In the genomic region with DNA sequence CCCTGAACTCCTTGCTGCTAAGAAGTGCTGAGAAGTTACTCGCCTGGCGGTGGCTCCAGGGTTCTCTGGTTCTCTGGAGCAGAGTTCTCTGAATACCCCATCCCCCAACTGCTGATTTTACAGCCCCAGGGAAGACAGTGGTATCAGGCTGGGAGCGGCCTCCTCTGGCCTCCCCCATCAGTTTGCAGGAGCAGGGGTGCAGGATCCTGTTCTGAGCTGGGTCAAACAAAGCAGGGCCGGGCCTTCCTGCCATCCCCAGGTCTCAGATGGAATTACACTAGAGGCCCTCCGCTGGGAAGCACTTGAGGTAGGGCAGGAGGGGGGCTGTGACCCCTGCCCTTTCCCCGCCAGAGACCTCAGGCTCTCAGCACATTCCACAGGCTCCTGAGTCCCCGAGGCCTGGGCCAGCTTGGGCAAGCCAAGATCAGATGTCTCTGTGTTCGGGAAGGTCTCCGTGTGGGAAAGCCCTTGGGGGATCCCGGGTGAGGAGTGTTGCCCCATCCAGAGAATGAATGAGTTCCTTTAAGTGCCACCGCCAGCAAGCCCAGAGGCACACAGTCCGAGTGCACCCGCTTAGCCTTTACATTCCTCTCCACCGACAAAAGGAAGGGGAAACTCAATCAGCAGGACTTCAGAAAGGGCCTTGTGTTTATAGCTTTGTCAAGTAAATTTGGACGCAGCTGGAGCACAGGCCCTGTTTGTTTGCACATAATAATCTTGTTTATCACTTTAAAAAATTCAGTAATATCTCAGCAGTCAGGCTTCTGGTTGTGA, we compare ENCODE assay signal across 11 cellular contexts.
A peak's percentile ranks its signal among the peaks of the same experiment; 100 is the strongest.
DNase-seq lines count a peak whose midpoint lies in the region; TF ChIP-seq lines count a peak whose summit lies in the region.
"Had no signal": no experiment of that assay in that cellular context is flagged by ENCODE, and none has a peak within 500 bp of the region (broad histone marks: within the 10 kb centered on the region; RNA-seq: fewer than 3 reads in every experiment).

No MANE protein-coding gene starts in this region.

- no peak overlapping the region for H3K4me3 ChIP-seq in GM23248
- H3K4me3 ChIP-seq in adipocyte (ENCODE audit: low read length), result no peak overlapping the region
- no peak overlapping the region for H3K4me3 ChIP-seq in left ventricle myocardium inferior

- TF ChIP-seq CTCF in left ventricle myocardium inferior (IDR thresholded peaks at IDR 0.05; ENCODE audit: borderline replicate concordance), result no peak

- H3K4me1 ChIP-seq in GM23248 (ENCODE audit: insufficient read depth) (peaks cover 11% of the 10 kb centered on the region), adipocyte (ENCODE audit: control insufficient read depth, insufficient read depth, low read length) (peaks cover 40% of the 10 kb centered on the region), left ventricle myocardium inferior (peaks cover 48% of the 10 kb centered on the region)

- H3K9me3 ChIP-seq in GM23248 (ENCODE audit: low read depth) (no peaks in the 10 kb centered on the region), adipocyte (ENCODE audit: control insufficient read depth, low read length) (no peaks in the 10 kb centered on the region), left ventricle myocardium inferior (replicated peaks) (no peaks in the 10 kb centered on the region)

- no peaks in the 10 kb centered on the region for H3K9me2 ChIP-seq in GM23248 (ENCODE audit: insufficient read depth)

- no peak overlapping the region for H2AFZ ChIP-seq in GM23248

- H3K9ac ChIP-seq in GM23248 (no peak overlapping the region), adipocyte (ENCODE audit: low read length) (peak overlapping the region; percentile 43)

- H3K27me3 ChIP-seq in GM23248 (replicated peaks; ENCODE audit: insufficient read depth) (no peaks in the 10 kb centered on the region), adipocyte (replicated peaks; ENCODE audit: control insufficient read depth, insufficient read depth, low read length) (no peaks in the 10 kb centered on the region), left ventricle myocardium inferior (ENCODE audit: low read depth) (no peaks in the 10 kb centered on the region)

- H3K4me3 Mint-ChIP-seq in activated naive CD4-positive, alpha-beta T cell treated with anti-CD3 and anti-CD28 coated beads, Interleukin-2, amount 10 ng/mL, durations not matched to agents 7 days and 5 days, result no peak overlapping the region
- H3K4me3 Mint-ChIP-seq: activated CD4-positive, alpha-beta T cell treated with anti-CD3 and anti-CD28 coated beads for 36 hours; naive thymus-derived CD4-positive, alpha-beta T cell had no signal

- peaks cover 17% of the 10 kb centered on the region for H3F3A ChIP-seq in GM23248 (ENCODE audit: insufficient read depth)

- H3K27ac Mint-ChIP-seq in activated naive CD4-positive, alpha-beta T cell treated with anti-CD3 and anti-CD28 coated beads, Interleukin-2, amount 10 ng/mL, durations not matched to agents 7 days and 5 days, result no peak overlapping the region
- H3K27ac Mint-ChIP-seq: activated CD4-positive, alpha-beta T cell treated with anti-CD3 and anti-CD28 coated beads for 36 hours; naive thymus-derived CD4-positive, alpha-beta T cell had no signal

- H3K27ac ChIP-seq in GM23248, result no peak overlapping the region
- peak overlapping the region; percentile 82 for H3K27ac ChIP-seq in left ventricle myocardium inferior (replicated peaks)

- no peaks in the 10 kb centered on the region for H3K9me3 Mint-ChIP-seq in activated naive CD4-positive, alpha-beta T cell treated with anti-CD3 and anti-CD28 coated beads, Interleukin-2, amount 10 ng/mL, durations not matched to agents 7 days and 5 days
- H3K9me3 Mint-ChIP-seq: naive thymus-derived CD4-positive, alpha-beta T cell had no signal

- WGBS in GM23248 (ENCODE audit: low coverage in 1 of 2, low lambda C conversion rate in 2 of 2, missing lambda C conversion rate in 2 of 2), 2 experiments, result 78 to 81% methylated on average over 15 of the region's 15 CpGs

- in situ Hi-C loops in GM23248 (cut with MboI), result no loop called here

- peaks cover 13% of the 10 kb centered on the region for H3K4me1 Mint-ChIP-seq in activated naive CD4-positive, alpha-beta T cell treated with anti-CD3 and anti-CD28 coated beads, Interleukin-2, amount 10 ng/mL, durations not matched to agents 7 days and 5 days

- no peak overlapping the region for H3K4me2 ChIP-seq in GM23248 (ENCODE audit: unreplicated experiment)

- no peaks in the 10 kb centered on the region for H4K20me1 ChIP-seq in GM23248 (ENCODE audit: insufficient read depth)

- CTCF ChIA-PET in activated naive CD4-positive, alpha-beta T cell treated with anti-CD3 and anti-CD28 coated beads, Interleukin-2, amount 10 ng/mL, durations not matched to agents 7 days and 5 days (lab: Charles Lee), result interaction anchor here (2.7 kb wide), 1 partner anchor 54 kb away, joined by 9 read pairs; no protein-coding TSS in a partner anchor

- DNase-seq in GM23248 (peak; percentile 16), adipocyte (ENCODE audit: low read depth) (peak; percentile 77), left ventricle myocardium inferior (no peak), renal cortical epithelial cell (ENCODE audit: low read depth) (peak; percentile 50), HK-2 (ENCODE audit: unreplicated experiment) (no peak), NCI-H2107 treated with DMSO at 0.1 percent for 48 hours (lab: John Stamatoyannopoulos, UW; ENCODE audit: unreplicated experiment) (no peak), NCI-H446 (lab: John Stamatoyannopoulos, UW) (no peak)
- no peak for DNase-seq in activated naive CD4-positive, alpha-beta T cell treated with anti-CD3 and anti-CD28 coated beads, Interleukin-2, amount 10 ng/mL, durations not matched to agents 7 days and 5 days
- DNase-seq: activated CD4-positive, alpha-beta T cell treated with anti-CD3 and anti-CD28 coated beads for 36 hours; naive thymus-derived CD4-positive, alpha-beta T cell; NCI-H446 treated with DMSO at 0.1 percent for 48 hours had no signal

- H3K36me3 ChIP-seq in GM23248 (ENCODE audit: low read depth), result no peaks in the 10 kb centered on the region
- peaks cover 22% of the 10 kb centered on the region for H3K36me3 ChIP-seq in adipocyte (ENCODE audit: control insufficient read depth, insufficient read depth, low read length, severe bottlenecking)
- H3K36me3 ChIP-seq in left ventricle myocardium inferior, result no peaks in the 10 kb centered on the region

- no peaks in the 10 kb centered on the region for H3K36me3 Mint-ChIP-seq in activated naive CD4-positive, alpha-beta T cell treated with anti-CD3 and anti-CD28 coated beads, Interleukin-2, amount 10 ng/mL, durations not matched to agents 7 days and 5 days
- H3K36me3 Mint-ChIP-seq: naive thymus-derived CD4-positive, alpha-beta T cell had no signal

- H3K79me2 ChIP-seq in GM23248 (ENCODE audit: insufficient read depth), result no peaks in the 10 kb centered on the region

- H3K27me3 Mint-ChIP-seq in activated naive CD4-positive, alpha-beta T cell treated with anti-CD3 and anti-CD28 coated beads, Interleukin-2, amount 10 ng/mL, durations not matched to agents 7 days and 5 days, result peaks cover 15% of the 10 kb centered on the region

- intact Hi-C loops in left ventricle myocardium inferior (cut with micrococcal nuclease), result no loop called here

Comparison
In these comparisons a context has a peak if more than half of its experiments do, and no peak if none do; other contexts are left out.
1. DNase-seq: peak in GM23248 (single experiment), adipocyte (single experiment) and renal cortical epithelial cell (single experiment); none in left ventricle myocardium inferior (single experiment), HK-2 (single experiment), activated naive CD4-positive, alpha-beta T cell treated with anti-CD3 and anti-CD28 coated beads, Interleukin-2, amount 10 ng/mL, durations not matched to agents 7 days and 5 days (single experiment), NCI-H2107 treated with DMSO at 0.1 percent for 48 hours (single experiment) and NCI-H446 (0 of 2).